9 cellular contexts compared by ENCODE assay signal in the genomic region with DNA sequence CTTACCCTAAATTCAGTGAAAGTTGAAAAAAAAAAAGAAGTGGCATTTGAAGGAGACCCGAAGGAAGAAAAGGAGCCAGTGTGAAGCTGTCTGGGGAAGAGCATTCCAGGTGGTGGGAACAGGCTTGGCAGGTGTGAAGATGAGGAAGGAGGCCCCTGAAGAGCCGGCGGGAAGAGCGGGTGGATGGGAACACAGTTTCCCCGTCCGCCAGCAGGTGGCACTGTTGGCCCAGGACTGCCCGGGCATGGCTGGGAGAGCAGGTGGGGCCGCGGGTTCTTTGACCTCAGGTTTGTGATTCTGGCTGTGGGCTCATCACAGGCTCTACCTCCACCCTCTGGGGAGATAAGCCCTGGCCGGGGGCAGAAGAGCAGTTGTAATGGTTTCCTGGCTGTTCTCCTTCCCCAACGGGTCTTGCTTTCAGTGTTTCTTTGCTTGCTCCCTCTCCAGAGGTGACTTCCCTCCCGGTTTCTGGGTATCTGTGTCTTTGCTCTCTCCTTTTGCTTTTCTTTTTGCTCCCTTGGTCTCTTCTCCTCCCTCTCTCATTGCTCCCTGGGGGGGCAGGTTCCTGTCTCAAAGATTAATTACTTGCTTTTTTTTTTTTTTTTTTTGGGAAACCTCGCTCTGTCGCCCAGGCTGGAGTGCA. TPM values are rescaled to one million over a fixed set of nuclear protein-coding genes. Genes with fewer than 3 reads are reported as not detected.
DNase-seq lines count a peak whose midpoint lies in the region; ATAC-seq, FAIRE-seq and TF ChIP-seq lines count a peak whose summit lies in the region.
"Had no signal": no experiment of that assay in that cellular context is flagged by ENCODE, and none has a peak within 500 bp of the region (broad histone marks: within the 10 kb centered on the region; RNA-seq: fewer than 3 reads in every experiment).

No MANE protein-coding gene starts in this region.

- H3K27ac ChIP-seq in breast epithelium = no peak overlapping the region
- H3K27ac ChIP-seq: skin epidermis had no signal

- intact Hi-C loops in breast epithelium (cut with DNase I; ENCODE audit: low total_unique reads) = no loop called here

- TF ChIP-seq POLR2A in GM12891 (IDR thresholded peaks at IDR 0.05; ENCODE audit: low read depth, low read length) (no peak), breast epithelium (IDR thresholded peaks at IDR 0.05) (no peak), GM18505 (IDR thresholded peaks at IDR 0.05; ENCODE audit: borderline replicate concordance, extremely low read depth, insufficient read depth, insufficient read length) (no peak)

- ATAC-seq in GM18505 (IDR thresholded peaks at IDR 0.05; ENCODE audit: unreplicated experiment) = no peak

- TF ChIP-seq CTCF in breast epithelium (IDR thresholded peaks at IDR 0.05) = peak in 2 of 3 donors; percentile 77 to 82

- FAIRE-seq in GM12891 (lab: Jason Lieb, UNC) (peak; percentile 92), islet of Langerhans (lab: Jason Lieb, UNC) (peak; percentile 77)

- DNase-seq in 8988T = peak; percentile 84
- DNase-seq in GM12891 (ENCODE audit: insufficient read length, low spot score) = peak; percentile 87
- DNase-seq in NCI-H1694 treated with DMSO at 0.1 percent for 48 hours (lab: John Stamatoyannopoulos, UW) = peak; percentile 62
- DNase-seq in activated CD4-positive, CD25-positive, alpha-beta regulatory T cell (lab: John Stamatoyannopoulos, UW) = peak; percentile 57 to 88 (median 70)
- DNase-seq in breast epithelium (ENCODE audit: low spot score in 2 of 2) = peak in 1 of 2 donors; percentile 70
- DNase-seq in stimulated activated CD4-positive, alpha-beta T cell treated with anti-CD3 and anti-CD28 coated beads, Interleukin-1b, Interleukin-23, amount 100 ng/mL, for 1 hour (ENCODE audit: low read depth in 2 of 2) = peak; percentile 37 to 77

- H3K36me3 ChIP-seq in breast epithelium = no peaks in the 10 kb centered on the region

- no peaks in the 10 kb centered on the region for H3K9me3 ChIP-seq in breast epithelium

- no peak overlapping the region for H3K4me3 ChIP-seq in breast epithelium
- H3K4me3 ChIP-seq: skin epidermis had no signal

- no peaks in the 10 kb centered on the region for H3K27me3 ChIP-seq in breast epithelium

- H3K4me1 ChIP-seq in breast epithelium = no peaks in the 10 kb centered on the region

TF ChIP-seq in GM12891, 5 proteins besides CTCF, POLR2A, EP300 and RAD21:
- TF ChIP-seq PAX5 (IDR thresholded peaks at IDR 0.05; ENCODE audit: insufficient read depth, low read length, severe bottlenecking) (no peak), POU2F2 (IDR thresholded peaks at IDR 0.05; ENCODE audit: low read depth, low read length) (no peak), POLR2AphosphoS5 (IDR thresholded peaks at IDR 0.05; ENCODE audit: low read depth, low read length) (no peak), SPI1 (IDR thresholded peaks at IDR 0.05; ENCODE audit: low read depth, low read length) (no peak), TAF1 (IDR thresholded peaks at IDR 0.05; ENCODE audit: low read depth, low read length) (no peak)

RNA-seq across cellular contexts. Expression of a gene that starts 32.3 kb away (rescaled TPM):
- polyA plus RNA-seq in GM12891 (2012; ENCODE audit: low read depth, missing spikeins) = 0.69 TPM
- 10 to 100 TPM in 2 of 3 donors, 1 to 10 TPM in 1; 5.3 to 23.4 (median 10.8) TPM for total RNA-seq in breast epithelium
